9 cellular contexts compared by ENCODE assay signal in the genomic region with DNA sequence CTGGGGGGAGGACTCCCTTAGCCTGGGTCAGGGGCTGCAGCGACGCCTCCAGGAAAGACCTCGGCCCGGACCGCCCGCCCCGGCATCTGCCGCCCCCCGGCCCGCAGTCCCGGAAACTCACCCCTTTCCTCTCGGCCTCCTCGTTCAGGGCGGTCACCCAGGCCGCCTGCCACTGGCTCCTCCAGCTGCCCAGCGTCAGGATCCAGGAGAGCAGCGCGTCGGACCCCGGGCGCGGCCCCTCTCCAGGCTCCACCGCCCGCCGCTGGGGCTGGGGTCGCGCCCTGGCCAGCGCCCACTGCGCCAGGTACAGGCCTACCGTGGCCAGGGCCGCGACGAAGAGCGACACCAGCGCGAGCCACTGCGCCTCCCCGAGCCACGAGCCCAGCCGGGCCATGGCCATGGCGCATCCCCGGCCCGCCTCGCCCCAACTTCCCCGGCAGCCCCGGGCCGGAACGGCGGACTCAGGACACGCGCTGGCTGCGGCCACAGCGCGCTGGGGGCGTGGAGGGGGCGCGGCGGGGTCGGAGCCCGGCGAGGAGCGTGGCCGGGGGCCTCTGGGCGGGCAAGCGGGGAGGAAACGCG. TPM values are rescaled to one million over a fixed set of nuclear protein-coding genes. Genes with fewer than 3 reads are reported as not detected.
DNase-seq lines count a peak whose midpoint lies in the region; ATAC-seq, FAIRE-seq and TF ChIP-seq lines count a peak whose summit lies in the region.
"Had no signal": no experiment of that assay in that cellular context is flagged by ENCODE, and none has a peak within 500 bp of the region (broad histone marks: within the 10 kb centered on the region; RNA-seq: fewer than 3 reads in every experiment).

No MANE protein-coding gene starts in this region.

- peak overlapping the region; percentile 92 for H3K27ac ChIP-seq in RWPE1
- H3K27ac ChIP-seq in fibroblast of lung (ENCODE audit: insufficient read depth, low read length), result peak overlapping the region; percentile 74
- H3K27ac ChIP-seq in osteoblast (ENCODE audit: low read depth, low read length), result peak overlapping the region; percentile 49

- CTCF ChIA-PET in AG04449 (lab: Yijun Ruan, JAX), result interaction anchor here (1.5 kb wide), 1 partner anchor 11 kb away, joined by 6 read pairs; no protein-coding TSS in a partner anchor
- CTCF ChIA-PET in RWPE1 (lab: Yijun Ruan, JAX), result interaction anchor here (0.7 kb wide), 1 partner anchor 107 kb away, joined by 3 read pairs; no protein-coding TSS in a partner anchor

- H3K27me3 ChIP-seq in fibroblast of lung (ENCODE audit: control insufficient read depth, insufficient read depth, low read length) (no peaks in the 10 kb centered on the region), osteoblast (ENCODE audit: insufficient read depth, low read length) (no peaks in the 10 kb centered on the region)

- H3K9me3 ChIP-seq in fibroblast of lung (ENCODE audit: control insufficient read depth, insufficient read depth, low read depth, low read length) (no peaks in the 10 kb centered on the region), osteoblast (ENCODE audit: low read depth, low read length) (no peaks in the 10 kb centered on the region)

- no peak for FAIRE-seq in GM19239 (lab: Jason Lieb, UNC)
- FAIRE-seq: frontal cortex had no signal

- no peaks in the 10 kb centered on the region for H3K36me3 ChIP-seq in fibroblast of lung (ENCODE audit: control insufficient read depth, insufficient read depth, low read length)
- no peaks in the 10 kb centered on the region for H3K36me3 ChIP-seq in osteoblast (ENCODE audit: insufficient read depth, low read length)

- POLR2A ChIA-PET in AG04449 (lab: Yijun Ruan, JAX) (no interaction called here), RWPE1 (lab: Yijun Ruan, JAX; ENCODE audit: low non-redundant PET) (no interaction called here)

- peak overlapping the region; percentile 68 for H3K4me3 ChIP-seq in AG04449 (ENCODE audit: low read depth, low read length)
- peak overlapping the region; percentile 58 to 78 (median 67) for H3K4me3 ChIP-seq in fibroblast of lung (replicated peaks in 1 of 4; ENCODE audit: control extremely low read depth in 1 of 4, insufficient read depth in 1 of 4, low read depth in 3 of 4, low read length in 4 of 4)
- H3K4me3 ChIP-seq in osteoblast (ENCODE audit: insufficient read depth, low read length), result peak overlapping the region; percentile 76

- no peaks in the 10 kb centered on the region for H4K20me1 ChIP-seq in fibroblast of lung (ENCODE audit: control insufficient read depth, extremely low read depth, insufficient read depth, low read length)
- peaks cover 19% of the 10 kb centered on the region for H4K20me1 ChIP-seq in osteoblast (ENCODE audit: insufficient read depth, low read length)

- TF ChIP-seq CTCF in AG04449 (IDR thresholded peaks at IDR 0.05; ENCODE audit: insufficient read depth, low read length, missing control alignments), result no peak
- no peak for TF ChIP-seq CTCF in RWPE1 (conservative IDR thresholded peaks at IDR 0.05; ENCODE audit: low read depth)
- no peak for TF ChIP-seq CTCF in fibroblast of lung (conservative IDR thresholded peaks at IDR 0.05 in 1 of 2, IDR thresholded peaks at IDR 0.05 in 1 of 2; ENCODE audit: low read depth in 1 of 2, low read length in 2 of 2)
- TF ChIP-seq CTCF in osteoblast (IDR thresholded peaks at IDR 0.05; ENCODE audit: extremely low read depth, low read depth, low read length), result no peak

- DNase-seq in AG04449 (ENCODE audit: low read depth, low spot score) (no peak), RWPE1 (ENCODE audit: low spot score) (no peak), fibroblast of lung (ENCODE audit: low read depth in 2 of 2) (no peak), osteoblast (ENCODE audit: insufficient read length, low spot score, missing footprints) (peak; percentile 87), mesenteric fat pad (ENCODE audit: low spot score) (no peak), A172 (ENCODE audit: low spot score) (no peak), GM19239 (ENCODE audit: insufficient read length, low spot score) (no peak)

- H3K4me1 ChIP-seq in fibroblast of lung (ENCODE audit: control insufficient read depth, extremely low read depth, insufficient read depth, low read length), result peaks cover 21% of the 10 kb centered on the region
- H3K4me1 ChIP-seq in osteoblast (ENCODE audit: insufficient read depth, low read length), result peaks cover 27% of the 10 kb centered on the region

- H3K9ac ChIP-seq in fibroblast of lung (ENCODE audit: insufficient read depth, low read length), result peak overlapping the region; percentile 83

- H2AFZ ChIP-seq in fibroblast of lung (ENCODE audit: low read length) (no peak overlapping the region), osteoblast (ENCODE audit: low read length) (peak overlapping the region; percentile 53)

- H3K4me2 ChIP-seq in fibroblast of lung (ENCODE audit: extremely low read depth, insufficient read depth, low read length), result peak overlapping the region; percentile 96
- H3K4me2 ChIP-seq in osteoblast (ENCODE audit: insufficient read depth, low read length), result peak overlapping the region; percentile 86

- H3K79me2 ChIP-seq in fibroblast of lung (ENCODE audit: control insufficient read depth, insufficient read depth, low read length), result peaks cover 40% of the 10 kb centered on the region
- peaks cover 48% of the 10 kb centered on the region for H3K79me2 ChIP-seq in osteoblast (ENCODE audit: insufficient read depth, low read length)

- peak; percentile 36 for ATAC-seq in GM19372 (IDR thresholded peaks at IDR 0.05; ENCODE audit: low read depth, unreplicated experiment)

RNA-seq across cellular contexts. Expression of a gene that starts 0.5 kb away (rescaled TPM):
- total RNA-seq in fibroblast of lung (18.0 and 22.3 TPM in 2 replicates), osteoblast (33.9 and 40.9 TPM in 2 replicates), mesenteric fat pad (125 TPM)
- polyA plus RNA-seq in fibroblast of lung, result 20.3 and 22.2 TPM in 2 replicates
- 13.3 and 14.1 TPM in 2 replicates for polyA plus RNA-seq in fibroblast of lung (2012)
- polyA minus RNA-seq in fibroblast of lung (ENCODE audit: low replicate concordance), result 65.9 and 70.7 TPM in 2 replicates
- total RNA-seq in A172 (2014; rRNA removed; shearing (Covaris generic)), result 19.7 and 31.4 TPM in 2 replicates

RNA-seq across cellular contexts. Expression of a gene that starts 56.8 kb away (rescaled TPM):
- total RNA-seq in fibroblast of lung, result 5.6 and 8.9 TPM in 2 replicates
- 9.1 and 12.2 TPM in 2 replicates for polyA plus RNA-seq in fibroblast of lung
- polyA plus RNA-seq in fibroblast of lung (2012), result 5.6 and 7.0 TPM in 2 replicates
- 19.8 and 31.3 TPM in 2 replicates for polyA minus RNA-seq in fibroblast of lung (ENCODE audit: low replicate concordance)
- 12.7 and 13.8 TPM in 2 replicates for total RNA-seq in osteoblast
- 19.8 TPM for total RNA-seq in mesenteric fat pad
- total RNA-seq in A172 (2014; rRNA removed; shearing (Covaris generic)), result 13.6 and 15.2 TPM in 2 replicates
